20 cellular contexts compared by ENCODE assay signal in genomic region chr2:148928395-148928794, GRCh38. TPM values are rescaled to one million over a fixed set of nuclear protein-coding genes. Genes with fewer than 3 reads are reported as not detected.
A peak's percentile ranks its signal among the peaks of the same experiment; 100 is the strongest.
DNase-seq lines count a peak whose midpoint lies in the region; ATAC-seq and TF ChIP-seq lines count a peak whose summit lies in the region.
"Had no signal": no experiment of that assay in that cellular context is flagged by ENCODE, and none has a peak within 500 bp of the region (broad histone marks: within the 10 kb centered on the region; RNA-seq: fewer than 3 reads in every experiment).

No MANE protein-coding gene starts in this region.

- no peaks in the 10 kb centered on the region for H3K27me3 Mint-ChIP-seq in nephron progenitor cell (ENCODE audit: low read depth, poor library complexity)
- H3K27me3 Mint-ChIP-seq: naive B cell had no signal

- intact Hi-C loops in lower lobe of right lung (cut with DNase I): no loop called here

- H3K4me3 ChIP-seq in lower lobe of right lung: no peak overlapping the region
- H3K4me3 ChIP-seq: body of pancreas, right atrium auricular region had no signal

- TF ChIP-seq CTCF in nephron progenitor cell (IDR thresholded peaks at IDR 0.05) (no peak), lower lobe of right lung (IDR thresholded peaks at IDR 0.05) (no peak)

- peak overlapping the region; percentile 95 for H3K27ac ChIP-seq in angular gyrus (ENCODE audit: low read depth, low read length)
- no peak overlapping the region for H3K27ac ChIP-seq in lower lobe of right lung
- H3K27ac ChIP-seq: body of pancreas, C4-2B, right atrium auricular region, WERI-Rb-1 had no signal

- H3K9me3 Mint-ChIP-seq in nephron progenitor cell: no peaks in the 10 kb centered on the region
- H3K9me3 Mint-ChIP-seq: activated naive CD8-positive, alpha-beta T cell treated with anti-CD3 and anti-CD28 coated beads, Interleukin-2, amount 50 U/mL, for 24 hours had no signal

- no peaks in the 10 kb centered on the region for H3K9me3 ChIP-seq in lower lobe of right lung
- H3K9me3 ChIP-seq: body of pancreas, right atrium auricular region had no signal

- H3K27ac Mint-ChIP-seq in nephron progenitor cell: peak overlapping the region; percentile 95
- H3K27ac Mint-ChIP-seq: activated naive CD8-positive, alpha-beta T cell treated with anti-CD3 and anti-CD28 coated beads, Interleukin-2, amount 50 U/mL, for 24 hours had no signal

- H3K4me3 Mint-ChIP-seq in nephron progenitor cell: peak overlapping the region; percentile 55
- H3K4me3 Mint-ChIP-seq: activated naive CD8-positive, alpha-beta T cell treated with anti-CD3 and anti-CD28 coated beads, Interleukin-2, amount 50 U/mL, for 24 hours had no signal

- no peaks in the 10 kb centered on the region for H3K27me3 ChIP-seq in lower lobe of right lung (ENCODE audit: low read depth)
- H3K27me3 ChIP-seq: body of pancreas, right atrium auricular region had no signal

- peaks cover 7% of the 10 kb centered on the region for H3K36me3 Mint-ChIP-seq in nephron progenitor cell (ENCODE audit: low read depth)
- H3K36me3 Mint-ChIP-seq: naive B cell had no signal

- H3K4me1 ChIP-seq in lower lobe of right lung: peaks cover 5% of the 10 kb centered on the region
- H3K4me1 ChIP-seq: body of pancreas, right atrium auricular region had no signal

- no peak for ATAC-seq in lower lobe of right lung
- ATAC-seq: activated naive CD8-positive, alpha-beta T cell treated with anti-CD3 and anti-CD28 coated beads, Interleukin-2, amount 50 U/mL, for 24 hours; body of pancreas; left cardiac atrium had no signal

- DNase-seq in DMS153 treated with DMSO at 0.1 percent for 48 hours (lab: John Stamatoyannopoulos, UW; ENCODE audit: unreplicated experiment) (peak; percentile 68), NCI-H1436 treated with DMSO at 0.1 percent for 48 hours (lab: John Stamatoyannopoulos, UW) (peak; percentile 63), nephron progenitor cell (no peak), lower lobe of right lung (no peak), NCI-H2171 (lab: John Stamatoyannopoulos, UW) (no peak)
- DNase-seq in stimulated activated CD4-positive, alpha-beta T cell treated with anti-CD3 and anti-CD28 coated beads, Interleukin-4, amount 100 ng/mL, for 24 hours: no peak
- DNase-seq: activated gamma-delta T cell; activated naive CD8-positive, alpha-beta T cell treated with anti-CD3 and anti-CD28 coated beads, Interleukin-2, amount 50 U/mL, for 24 hours; body of pancreas; IMR-90; left cardiac atrium; mesendoderm; naive B cell; NCI-H1694; NCI-H446 treated with DMSO at 0.1 percent for 48 hours; occipital lobe; WERI-Rb-1 had no signal

- H3K36me3 ChIP-seq in lower lobe of right lung: no peaks in the 10 kb centered on the region
- H3K36me3 ChIP-seq: right atrium auricular region, WERI-Rb-1 had no signal

- H3K4me1 Mint-ChIP-seq in nephron progenitor cell: peaks cover 55% of the 10 kb centered on the region

RNA-seq across cellular contexts. Expression of gene KIF5C, which starts 53.4 kb away (rescaled TPM):
- 0.47 TPM for total RNA-seq in lower lobe of right lung

Comparison
In these comparisons a context has a peak if more than half of its experiments do, and no peak if none do; other contexts are left out.
1. DNase-seq: peak in DMS153 treated with DMSO at 0.1 percent for 48 hours (single experiment) and NCI-H1436 treated with DMSO at 0.1 percent for 48 hours (single experiment); none in nephron progenitor cell (single experiment), lower lobe of right lung (single experiment), NCI-H2171 (single experiment) and stimulated activated CD4-positive, alpha-beta T cell treated with anti-CD3 and anti-CD28 coated beads, Interleukin-4, amount 100 ng/mL, for 24 hours (single experiment).